In genomic region chr17:1593630-1593931, GRCh38 we compare ENCODE assay signal across 1 cellular context.
TF ChIP-seq lines count a peak whose summit lies in the region.

No MANE protein-coding gene starts in this region.

TF ChIP-seq in WTC11, 78 proteins besides CTCF, POLR2A, EP300 and RAD21 (continued from another document):
- no peak for TF ChIP-seq PRDM15 (CRISPR knock-in tag; IDR thresholded peaks at IDR 0.05)
- no peak for TF ChIP-seq ZNF512 (CRISPR knock-in tag; IDR thresholded peaks at IDR 0.05; ENCODE audit: borderline replicate concordance)
- TF ChIP-seq GRHL2 (CRISPR knock-in tag; IDR thresholded peaks at IDR 0.05; ENCODE audit: insufficient replicate concordance, severe bottlenecking), result no peak
- TF ChIP-seq ARID4B (CRISPR knock-in tag; IDR thresholded peaks at IDR 0.05; ENCODE audit: borderline replicate concordance), result no peak
